ENCODE assay signal across 17 cellular contexts in genomic region chr7:51256244-51256781, GRCh38.
DNase-seq lines count a peak whose midpoint lies in the region; ATAC-seq and TF ChIP-seq lines count a peak whose summit lies in the region.
"Had no signal": no experiment of that assay in that cellular context is flagged by ENCODE, and none has a peak within 500 bp of the region (broad histone marks: within the 10 kb centered on the region; RNA-seq: fewer than 3 reads in every experiment).

No MANE protein-coding gene starts in this region.

- TF ChIP-seq RAD21 in HCT116 (IDR thresholded peaks at IDR 0.05; ENCODE audit: low read depth) = no peak

- H3K36me3 Mint-ChIP-seq in osteocyte (ENCODE audit: unreplicated experiment) = no peaks in the 10 kb centered on the region

- H3K9me3 Mint-ChIP-seq in osteocyte (ENCODE audit: unreplicated experiment) = no peaks in the 10 kb centered on the region
- H3K9me3 Mint-ChIP-seq: activated T-helper 1 cell treated with anti-CD3 and anti-CD28 coated beads, Interleukin-12 subunit alpha, Interleukin-12 subunit beta, Interleukin-2, Interleukin-4 antibody, amounts not matched to agents 30 ng/mL and 10 ng/mL and 1 ng/mL, durations not matched to agents 14 hours and 24 hours and 36 hours had no signal

- DNase-seq in HCT116 (ENCODE audit: low read depth, low spot score) = no peak
- peak in 50 of 56 donors; percentile 25 to 87 (median 65) for DNase-seq in amygdala (lab: John Stamatoyannopoulos, UW)
- peak; percentile 75 to 79 for DNase-seq in hippocampal formation (lab: John Stamatoyannopoulos, UW)
- no peak for DNase-seq in osteocyte (ENCODE audit: extremely low spot score, unreplicated experiment)
- DNase-seq in 8988T = no peak
- DNase-seq: activated CD4-positive, alpha-beta T cell treated with anti-CD3 and anti-CD28 coated beads for 4 hours; AML-193; kidney glomerular epithelial cell; NCI-H446; stimulated activated CD4-positive, alpha-beta T cell treated with anti-CD3 and anti-CD28 coated beads, Interleukin-15, amount 100 ng/mL, for 24 hours had no signal

- H3K4me1 ChIP-seq in HCT116 (ENCODE audit: control insufficient read depth in 1 of 2, insufficient read depth in 2 of 2, low read length in 2 of 2) (peaks cover 13 to 26% of the 10 kb centered on the region in 2 experiments), parathyroid adenoma (peaks cover 42% of the 10 kb centered on the region)
- H3K4me1 ChIP-seq: vagina had no signal

- H3K27ac ChIP-seq in HCT116 (ENCODE audit: low read depth, low read length) (no peak overlapping the region), parathyroid adenoma (peak overlapping the region; percentile 56)
- H3K27ac ChIP-seq: HL-60, neutrophil, vagina had no signal

- CTCF ChIA-PET in HCT116 (lab: Charles Lee) = interaction anchor here (1.2 kb wide), 1 partner anchor 111 kb away, joined by 3 read pairs; no protein-coding TSS in a partner anchor

- H3K36me3 ChIP-seq in HCT116 (ENCODE audit: control insufficient read depth in 1 of 2, insufficient read depth in 2 of 2, low read length in 2 of 2) = no peaks in the 10 kb centered on the region
- no peaks in the 10 kb centered on the region for H3K36me3 ChIP-seq in parathyroid adenoma (ENCODE audit: control insufficient read depth, insufficient read depth, low read length)
- H3K36me3 ChIP-seq: neutrophil, vagina had no signal

- RAD21 ChIA-PET in HCT116 (lab: Charles Lee; ENCODE audit: low non-redundant PET in 1 of 2, low total read pairs in 2 of 2, uncharacterized antibody in 2 of 2, unreplicated experiment in 2 of 2) = no interaction called here

- no peak for TF ChIP-seq CTCF in HCT116 (IDR thresholded peaks at IDR 0.05 in 2 of 3, conservative IDR thresholded peaks at IDR 0.05 in 1 of 3; ENCODE audit: borderline replicate concordance in 1 of 3, insufficient read depth in 1 of 3, low read depth in 2 of 3, low read length in 2 of 3)
- no peak for TF ChIP-seq CTCF in parathyroid adenoma (IDR thresholded peaks at IDR 0.05)
- no peak for TF ChIP-seq CTCF in osteocyte (IDR thresholded peaks at IDR 0.05)

- H3K27ac Mint-ChIP-seq in osteocyte (ENCODE audit: unreplicated experiment) = no peak overlapping the region
- H3K27ac Mint-ChIP-seq: activated T-helper 1 cell treated with anti-CD3 and anti-CD28 coated beads, Interleukin-12 subunit alpha, Interleukin-12 subunit beta, Interleukin-2, Interleukin-4 antibody, amounts not matched to agents 30 ng/mL and 10 ng/mL and 1 ng/mL, durations not matched to agents 14 hours and 24 hours and 36 hours had no signal

- no peak overlapping the region for H3K4me3 Mint-ChIP-seq in osteocyte (ENCODE audit: unreplicated experiment)
- H3K4me3 Mint-ChIP-seq: activated T-helper 1 cell treated with anti-CD3 and anti-CD28 coated beads, Interleukin-12 subunit alpha, Interleukin-12 subunit beta, Interleukin-2, Interleukin-4 antibody, amounts not matched to agents 30 ng/mL and 10 ng/mL and 1 ng/mL, durations not matched to agents 14 hours and 24 hours and 36 hours had no signal

- intact Hi-C loops in HCT116 (cut with micrococcal nuclease) = no loop called here

- ATAC-seq in HCT116 = peak; percentile 2; the same call in 1 of the 2 replicates
- ATAC-seq in GM18858 (IDR thresholded peaks at IDR 0.05; ENCODE audit: unreplicated experiment) = no peak
- ATAC-seq in GM21825 (IDR thresholded peaks at IDR 0.05; ENCODE audit: unreplicated experiment) = no peak

- H3K27me3 Mint-ChIP-seq in osteocyte (ENCODE audit: unreplicated experiment) = peaks cover 18% of the 10 kb centered on the region

- no peaks in the 10 kb centered on the region for H3K27me3 ChIP-seq in HCT116 (ENCODE audit: insufficient read depth, low read length)
- H3K27me3 ChIP-seq in parathyroid adenoma (ENCODE audit: control insufficient read depth, insufficient read depth, low read length) = no peaks in the 10 kb centered on the region
- H3K27me3 ChIP-seq: vagina had no signal

- H2AFZ ChIP-seq in HCT116 (ENCODE audit: low read depth, low read length, poor library complexity, severe bottlenecking) (no peak overlapping the region), parathyroid adenoma (peak overlapping the region; percentile 8)

- TF ChIP-seq POLR2A in HCT116 (IDR thresholded peaks at IDR 0.05; ENCODE audit: borderline replicate concordance, extremely low read depth, insufficient read depth, insufficient read length) = no peak

- H3K4me3 ChIP-seq in HCT116 (replicated peaks in 1 of 2; ENCODE audit: low read depth in 1 of 2, low read length in 2 of 2) (no peak overlapping the region), parathyroid adenoma (ENCODE audit: low read depth, low read length) (no peak overlapping the region)
- H3K4me3 ChIP-seq: vagina had no signal

- H3K9me3 ChIP-seq in HCT116 (ENCODE audit: control insufficient read depth in 1 of 2, insufficient read depth in 1 of 2, low read depth in 1 of 2, low read length in 2 of 2) = no peaks in the 10 kb centered on the region
- H3K9me3 ChIP-seq in parathyroid adenoma (ENCODE audit: control insufficient read depth, low read length) = no peaks in the 10 kb centered on the region
- H3K9me3 ChIP-seq: neutrophil, vagina had no signal

- no TSS peak for BruUV-seq in HCT116 (replicated peaks; lab: Mats Ljungman, UMichigan)

- H3K4me2 ChIP-seq in HCT116 (ENCODE audit: low read length) (peak overlapping the region; percentile 56), parathyroid adenoma (ENCODE audit: low read length) (no peak overlapping the region)

- H4K20me1 ChIP-seq in HCT116 (ENCODE audit: insufficient read depth) = no peaks in the 10 kb centered on the region

- H3K9me2 ChIP-seq in HCT116 (ENCODE audit: insufficient read depth) = no peaks in the 10 kb centered on the region

- H3K9ac ChIP-seq in HCT116 (ENCODE audit: low read length) (no peak overlapping the region), parathyroid adenoma (no peak overlapping the region)

- no peaks in the 10 kb centered on the region; the same call in 1 of the 2 replicates for H3K79me2 ChIP-seq in HCT116 (ENCODE audit: insufficient read depth, low read length)
- H3K79me2 ChIP-seq in parathyroid adenoma = peaks cover 19% of the 10 kb centered on the region

- no peaks in the 10 kb centered on the region for H3K4me1 Mint-ChIP-seq in osteocyte (ENCODE audit: unreplicated experiment)

- POLR2A ChIA-PET in HCT116 (lab: Charles Lee) = no interaction called here

TF ChIP-seq in HCT116, 20 proteins besides CTCF, POLR2A, EP300 and RAD21:
- no peak for TF ChIP-seq EZH2 (IDR thresholded peaks at IDR 0.05)
- no peak for TF ChIP-seq ZBTB33 (IDR thresholded peaks at IDR 0.05; ENCODE audit: extremely low read depth, insufficient replicate concordance, low read length)
- TF ChIP-seq EZH2phosphoT487 (IDR thresholded peaks at IDR 0.05; ENCODE audit: borderline replicate concordance) = no peak
- no peak for TF ChIP-seq SP1 (IDR thresholded peaks at IDR 0.05; ENCODE audit: low read depth)
- no peak for TF ChIP-seq CEBPB (IDR thresholded peaks at IDR 0.05; ENCODE audit: low read depth)
- no peak for TF ChIP-seq TCF7L2 (IDR thresholded peaks at IDR 0.05; ENCODE audit: borderline replicate concordance, extremely low read depth, insufficient read depth, insufficient read length)
- no peak for TF ChIP-seq ZNF274 (IDR thresholded peaks at IDR 0.05; ENCODE audit: low read depth, low read length)
- TF ChIP-seq JUND (IDR thresholded peaks at IDR 0.05) = no peak
- no peak for TF ChIP-seq SIN3A (IDR thresholded peaks at IDR 0.05; ENCODE audit: low read depth)
- no peak for TF ChIP-seq POLR2AphosphoS5 (IDR thresholded peaks at IDR 0.05; ENCODE audit: low read depth, low read length)
- TF ChIP-seq MAX (IDR thresholded peaks at IDR 0.05) = no peak
- TF ChIP-seq ATF3 (IDR thresholded peaks at IDR 0.05) = no peak
TF ChIP-seq in HCT116: peak in this region for 0.

Comparison
In these comparisons a context has a peak if more than half of its experiments do, and no peak if none do; other contexts are left out.
1. DNase-seq: peak in amygdala (50 of 56) and hippocampal formation (2 of 2); none in HCT116 (single experiment), osteocyte (single experiment) and 8988T (single experiment).